ENCODE assay signal across 5 cellular contexts in genomic region chr7:149830527-149830926, GRCh38. TPM values are rescaled to one million over a fixed set of nuclear protein-coding genes. Genes with fewer than 3 reads are reported as not detected.
DNase-seq lines count a peak whose midpoint lies in the region; ATAC-seq and TF ChIP-seq lines count a peak whose summit lies in the region.
"Not testable (repeated sequence)": the region's sequence is repeated elsewhere in the genome, so short reads cannot be mapped to it uniquely, and the experiment has no call there.
"Had no signal": no experiment of that assay in that cellular context is flagged by ENCODE, and none has a peak within 500 bp of the region (broad histone marks: within the 10 kb centered on the region; RNA-seq: fewer than 3 reads in every experiment).

No MANE protein-coding gene starts in this region.

- ATAC-seq in stimulated activated naive CD8-positive, alpha-beta T cell treated with anti-CD3 and anti-CD28 coated beads, Interleukin-15, amount 100 ng/mL, for 72 hours; upper lobe of right lung: not testable (repeated sequence)

- H3K4me1 ChIP-seq in HEK293 (ENCODE audit: control insufficient read depth, insufficient read depth, low read length); upper lobe of right lung: not testable (repeated sequence)

- intact Hi-C loops in upper lobe of right lung (cut with DNase I): not testable (repeated sequence)

- peak; percentile 28 for DNase-seq in chondrocyte (ENCODE audit: low spot score)
- DNase-seq in stimulated activated naive CD8-positive, alpha-beta T cell treated with anti-CD3 and anti-CD28 coated beads, Interleukin-15, amount 100 ng/mL, for 72 hours: not testable (repeated sequence)
- peak; percentile 29 for DNase-seq in upper lobe of right lung

- CTCF ChIA-PET in HEK293 (lab: Yijun Ruan, JAX): not testable (repeated sequence)

- not testable (repeated sequence) for H3K36me3 ChIP-seq in HEK293 (ENCODE audit: control insufficient read depth in 2 of 2, insufficient read depth in 1 of 2, low read length in 2 of 2); upper lobe of right lung

- TF ChIP-seq CTCF in HEK293 (tag by site-specific recombination; IDR thresholded peaks at IDR 0.05); chondrocyte (IDR thresholded peaks at IDR 0.05); upper lobe of right lung (IDR thresholded peaks at IDR 0.05): not testable (repeated sequence)

- peaks cover 31% of the 10 kb centered on the region for H3K27me3 Mint-ChIP-seq in chondrocyte (ENCODE audit: low read depth)
- H3K27me3 Mint-ChIP-seq in stimulated activated naive CD8-positive, alpha-beta T cell treated with anti-CD3 and anti-CD28 coated beads, Interleukin-15, amount 100 ng/mL, for 72 hours: peaks cover 24% of the 10 kb centered on the region

- H3K4me3 Mint-ChIP-seq in chondrocyte (ENCODE audit: unreplicated experiment); stimulated activated naive CD8-positive, alpha-beta T cell treated with anti-CD3 and anti-CD28 coated beads, Interleukin-15, amount 100 ng/mL, for 72 hours: not testable (repeated sequence)

- not testable (repeated sequence) for H3K27ac ChIP-seq in HEK293 (ENCODE audit: extremely low read depth, low read depth, low read length); upper lobe of right lung

- H3K9me3 ChIP-seq in HEK293 (ENCODE audit: control insufficient read depth, insufficient read depth, low read depth, low read length); upper lobe of right lung: not testable (repeated sequence)

- H3K9me3 Mint-ChIP-seq in chondrocyte (ENCODE audit: low read depth); stimulated activated naive CD8-positive, alpha-beta T cell treated with anti-CD3 and anti-CD28 coated beads, Interleukin-15, amount 100 ng/mL, for 72 hours: not testable (repeated sequence)

- not testable (repeated sequence) for H3K36me3 Mint-ChIP-seq in chondrocyte (ENCODE audit: low read depth)

- H3K4me3 ChIP-seq in HEK293 (ENCODE audit: low read depth, low read length); upper lobe of right lung: not testable (repeated sequence)

- POLR2A ChIA-PET in HEK293 (lab: Yijun Ruan, JAX): not testable (repeated sequence)

- H3K4me1 Mint-ChIP-seq in chondrocyte (ENCODE audit: low read depth): not testable (repeated sequence)
- H3K4me1 Mint-ChIP-seq in stimulated activated naive CD8-positive, alpha-beta T cell treated with anti-CD3 and anti-CD28 coated beads, Interleukin-15, amount 100 ng/mL, for 72 hours: peaks cover 19% of the 10 kb centered on the region

- H3K27me3 ChIP-seq in upper lobe of right lung: not testable (repeated sequence)

- not testable (repeated sequence) for H3K27ac Mint-ChIP-seq in chondrocyte (ENCODE audit: unreplicated experiment)
- peak overlapping the region; percentile 69 to 71 for H3K27ac Mint-ChIP-seq in stimulated activated naive CD8-positive, alpha-beta T cell treated with anti-CD3 and anti-CD28 coated beads, Interleukin-15, amount 100 ng/mL, for 72 hours

TF ChIP-seq in HEK293, 187 proteins besides CTCF, POLR2A, EP300 and RAD21:
- TF ChIP-seq SP3 (tag by site-specific recombination; IDR thresholded peaks at IDR 0.05): peak; percentile 67
- peak; percentile 81 for TF ChIP-seq EGR2 (tag by site-specific recombination; IDR thresholded peaks at IDR 0.05; ENCODE audit: low read depth)
- peak; percentile 69 for TF ChIP-seq ZFHX2 (tag by site-specific recombination; conservative IDR thresholded peaks at IDR 0.05)

RNA-seq across cellular contexts. Expression of gene ZNF862, which starts 7.6 kb away (rescaled TPM):
- total RNA-seq in chondrocyte (15.9 to 17.6 TPM (median 16.3 TPM) in 3 replicates), upper lobe of right lung (14.6 TPM)

RNA-seq across cellular contexts. Expression of gene ATP6V0E2, which starts 43.2 kb away (rescaled TPM):
- total RNA-seq in chondrocyte: 23.1 to 28.5 TPM (median 24.8 TPM) in 3 replicates
- 19.6 TPM for total RNA-seq in upper lobe of right lung

RNA-seq across cellular contexts. Expression of gene ZNF467, which starts 57.1 kb away (rescaled TPM):
- total RNA-seq in chondrocyte (2.3 to 3.5 TPM (median 3.1 TPM) in 3 replicates), upper lobe of right lung (35.3 TPM)
- total RNA-seq: A172 had no signal
